In the genomic region with DNA sequence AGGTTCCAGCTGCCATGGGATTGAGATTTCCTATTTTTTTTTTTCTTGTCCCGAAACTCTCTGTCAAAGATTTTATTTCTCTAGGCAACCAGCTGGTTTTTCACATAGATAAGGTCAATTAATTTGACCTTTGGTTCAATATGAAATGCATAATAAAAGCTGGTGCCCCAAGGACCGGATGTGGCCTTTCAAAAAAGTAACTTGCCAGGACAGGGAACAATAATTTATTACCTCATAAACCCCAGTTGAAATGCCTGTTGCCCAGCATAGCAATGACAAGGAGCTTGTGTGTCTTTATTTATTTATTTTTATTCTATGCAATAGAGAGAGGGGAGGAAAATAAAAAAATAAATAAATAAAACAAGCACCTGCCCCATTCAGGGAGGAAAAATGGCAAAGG, we compare ENCODE assay signal across 20 cellular contexts.
DNase-seq lines count a peak whose midpoint lies in the region; ATAC-seq, FAIRE-seq and TF ChIP-seq lines count a peak whose summit lies in the region.
"Had no signal": no experiment of that assay in that cellular context is flagged by ENCODE, and none has a peak within 500 bp of the region (broad histone marks: within the 10 kb centered on the region; RNA-seq: fewer than 3 reads in every experiment).

No MANE protein-coding gene starts in this region.

- no peak for TF ChIP-seq POLR2A in A549 (IDR thresholded peaks at IDR 0.05; ENCODE audit: low read length)

- H3K27me3 Mint-ChIP-seq in type B pancreatic cell: no peaks in the 10 kb centered on the region

- H3K4me1 ChIP-seq in A549: no peaks in the 10 kb centered on the region
- H3K4me1 ChIP-seq: BLaER1 had no signal

- TF ChIP-seq EP300 in A549 (IDR thresholded peaks at IDR 0.05) (no peak), Ishikawa (IDR thresholded peaks at IDR 0.05; ENCODE audit: borderline replicate concordance) (peak; percentile 77)

- TF ChIP-seq RAD21 in A549 (conservative IDR thresholded peaks at IDR 0.05 in 1 of 2, IDR thresholded peaks at IDR 0.05 in 1 of 2): no peak
- no peak for TF ChIP-seq RAD21 in Ishikawa (IDR thresholded peaks at IDR 0.05; ENCODE audit: low read depth)

- no peaks in the 10 kb centered on the region for H3K9me3 ChIP-seq in A549
- H3K9me3 ChIP-seq: BLaER1 had no signal

- no peak overlapping the region for H3K4me2 ChIP-seq in A549
- H3K4me2 ChIP-seq: BLaER1 had no signal

- DNase-seq in DMS153 (lab: John Stamatoyannopoulos, UW): peak; percentile 67
- DNase-seq in DMS153 treated with DMSO at 0.1 percent for 48 hours (lab: John Stamatoyannopoulos, UW; ENCODE audit: unreplicated experiment): no peak
- no peak for DNase-seq in A549 (ENCODE audit: low read depth in 1 of 2, low spot score in 1 of 2)
- DNase-seq in SW480 (ENCODE audit: low spot score): peak; percentile 3
- no peak for DNase-seq in HuH-7.5 (ENCODE audit: low spot score)
- no peak for DNase-seq in type B pancreatic cell (ENCODE audit: extremely low spot score, unreplicated experiment)
- DNase-seq: CD4-positive, alpha-beta memory T cell; DMS53; DND-41; EL; H9 had no signal

- H3K4me3 Mint-ChIP-seq in type B pancreatic cell: no peak overlapping the region
- H3K4me3 Mint-ChIP-seq: CD14-positive monocyte; CD4-positive, alpha-beta memory T cell; H9 had no signal

- H3K9me3 Mint-ChIP-seq in type B pancreatic cell: no peaks in the 10 kb centered on the region

- H3K27ac Mint-ChIP-seq in type B pancreatic cell: no peak overlapping the region
- H3K27ac Mint-ChIP-seq: CD14-positive monocyte; CD4-positive, alpha-beta memory T cell; H9 had no signal

- ATAC-seq in A549: no peak
- ATAC-seq in HG02798 (IDR thresholded peaks at IDR 0.05; ENCODE audit: poor library complexity, unreplicated experiment): no peak
- ATAC-seq: GM12878, K562 had no signal

- no peaks in the 10 kb centered on the region for H3K4me1 Mint-ChIP-seq in type B pancreatic cell (ENCODE audit: unreplicated experiment)
- H3K4me1 Mint-ChIP-seq: CD4-positive, alpha-beta memory T cell had no signal

- POLR2A ChIA-PET in A549 (lab: Yijun Ruan, JAX): no interaction called here

- peak; percentile 28 for FAIRE-seq in A549 (lab: Jason Lieb, UNC)
- FAIRE-seq: GM12878, GM19239, H1, K562 had no signal

- H3K4me3 ChIP-seq in A549: no peak overlapping the region
- H3K4me3 ChIP-seq: BLaER1, GM12878, K562 had no signal

- 61% methylated on average over 2 of the region's 2 CpGs for whole genome bisulfite sequencing in A549 (ENCODE audit: missing lambda C conversion rate)

- H3K27ac ChIP-seq in A549: no peak overlapping the region
- H3K27ac ChIP-seq: 22Rv1, BLaER1 had no signal

- TF ChIP-seq CTCF in A549 (IDR thresholded peaks at IDR 0.05) (no peak), type B pancreatic cell (conservative IDR thresholded peaks at IDR 0.05) (no peak)

- CTCF ChIA-PET in A549 (lab: Yijun Ruan, JAX): interaction anchor here (1.6 kb wide), 1 partner anchor 442 kb away, joined by 4 read pairs; no protein-coding TSS in a partner anchor

- no peaks in the 10 kb centered on the region for H3K36me3 Mint-ChIP-seq in type B pancreatic cell
- H3K36me3 Mint-ChIP-seq: CD14-positive monocyte; CD4-positive, alpha-beta memory T cell had no signal

TF ChIP-seq in A549, 52 proteins besides CTCF, POLR2A, EP300 and RAD21:
- TF ChIP-seq FOXS1 (CRISPR knock-in tag; IDR thresholded peaks at IDR 0.05): no peak
- TF ChIP-seq MYC (IDR thresholded peaks at IDR 0.05; ENCODE audit: borderline replicate concordance, low read length): no peak
- no peak for TF ChIP-seq PHF8 (IDR thresholded peaks at IDR 0.05; ENCODE audit: borderline replicate concordance, low read depth)
- TF ChIP-seq NR3C1 (IDR thresholded peaks at IDR 0.05): no peak

TF ChIP-seq in Ishikawa, 13 proteins besides CTCF, POLR2A, EP300 and RAD21:
- TF ChIP-seq TCF12 (IDR thresholded peaks at IDR 0.05; ENCODE audit: low read depth): peak; percentile 57; the same call in 1 of the 2 replicates
- TF ChIP-seq, protein P1, sequence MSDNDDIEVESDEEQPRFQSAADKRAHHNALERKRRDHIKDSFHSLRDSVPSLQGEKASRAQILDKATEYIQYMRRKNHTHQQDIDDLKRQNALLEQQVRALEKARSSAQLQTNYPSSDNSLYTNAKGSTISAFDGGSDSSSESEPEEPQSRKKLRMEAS (IDR thresholded peaks at IDR 0.05): no peak

Comparison
In these comparisons a context has a peak if more than half of its experiments do, and no peak if none do; other contexts are left out.
1. DNase-seq: peak in DMS153 (single experiment) and SW480 (single experiment); none in DMS153 treated with DMSO at 0.1 percent for 48 hours (single experiment), A549 (0 of 2), HuH-7.5 (single experiment) and type B pancreatic cell (single experiment).